ENCODE assay signal across 9 cellular contexts in genomic region chr22:45318168-45318557, GRCh38. TPM values are rescaled to one million over a fixed set of nuclear protein-coding genes. Genes with fewer than 3 reads are reported as not detected.
A peak's percentile ranks its signal among the peaks of the same experiment; 100 is the strongest.
DNase-seq lines count a peak whose midpoint lies in the region; ATAC-seq and TF ChIP-seq lines count a peak whose summit lies in the region.
"Had no signal": no experiment of that assay in that cellular context is flagged by ENCODE, and none has a peak within 500 bp of the region (broad histone marks: within the 10 kb centered on the region; RNA-seq: fewer than 3 reads in every experiment).

No MANE protein-coding gene starts in this region.

- peak overlapping the region; percentile 89 to 96 for H3K4me3 Mint-ChIP-seq in activated T-cell treated with anti-CD3 and anti-CD28 coated beads, Interleukin-2, amount 50 U/mL, for 72 hours
- peak overlapping the region; percentile 81 to 83 for H3K4me3 Mint-ChIP-seq in stimulated activated naive CD8-positive, alpha-beta T cell treated with anti-CD3 and anti-CD28 coated beads, Interleukin-15, amount 100 ng/mL, for 72 hours

- H4K20me1 ChIP-seq in DOHH2 (ENCODE audit: control insufficient read depth, insufficient read depth, low read depth, low read length), result 0 out of 2 replicates have a peak, but pooled peaks cover 2% of the 10 kb centered on the region

- no peaks in the 10 kb centered on the region; the same call in 1 of the 2 replicates for H3F3A ChIP-seq in DOHH2 (ENCODE audit: control insufficient read depth, insufficient read depth)

- TF ChIP-seq CTCF in DOHH2 (IDR thresholded peaks at IDR 0.05; ENCODE audit: low read depth, low read length, poor library complexity, severe bottlenecking), result no peak

- H4K91ac ChIP-seq in neuronal stem cell (ENCODE audit: low read depth, low read length, poor library complexity), result no peak overlapping the region

- H3K4me1 ChIP-seq in DOHH2 (ENCODE audit: control insufficient read depth, low read length), result peaks cover 21% of the 10 kb centered on the region
- peaks cover 8 to 16% of the 10 kb centered on the region in 2 donors for H3K4me1 ChIP-seq in neuronal stem cell (ENCODE audit: control insufficient read depth in 2 of 2, insufficient read depth in 1 of 2, low read depth in 1 of 2, low read length in 2 of 2)

- no peaks in the 10 kb centered on the region for H3K9me3 Mint-ChIP-seq in activated T-cell treated with anti-CD3 and anti-CD28 coated beads, Interleukin-2, amount 50 U/mL, for 72 hours
- no peaks in the 10 kb centered on the region for H3K9me3 Mint-ChIP-seq in stimulated activated naive CD8-positive, alpha-beta T cell treated with anti-CD3 and anti-CD28 coated beads, Interleukin-15, amount 100 ng/mL, for 72 hours

- peak overlapping the region; percentile 38 for H3K27ac ChIP-seq in DOHH2 (ENCODE audit: low read depth, low read length)
- no peak overlapping the region for H3K27ac ChIP-seq in neuronal stem cell (replicated peaks; ENCODE audit: low read length)

- no peak overlapping the region for H3K18ac ChIP-seq in neuronal stem cell (ENCODE audit: low read length)

- no peak overlapping the region for H2AK5ac ChIP-seq in neuronal stem cell (ENCODE audit: low read depth, low read length)

- no CpG with 5 or more reads among the region's 8 CpGs for WGBS in neuronal stem cell (ENCODE audit: extremely low coverage in 2 of 2, insufficient read length in 2 of 2, insufficient replicate concordance in 1 of 2), 2 donors

- H3K79me1 ChIP-seq in neuronal stem cell (ENCODE audit: low read depth, low read length), result no peaks in the 10 kb centered on the region

- H3K4me2 ChIP-seq in DOHH2 (ENCODE audit: low read length) (peak overlapping the region; percentile 75), neuronal stem cell (ENCODE audit: insufficient read depth, low read length, poor library complexity, severe bottlenecking) (no peak overlapping the region)

- no peak overlapping the region for H2BK120ac ChIP-seq in neuronal stem cell (ENCODE audit: low read depth, low read length)

- H3K9me2 ChIP-seq in DOHH2 (replicated peaks; ENCODE audit: control insufficient read depth, low read length), result no peaks in the 10 kb centered on the region

- H3K9me3 ChIP-seq in DOHH2 (ENCODE audit: control insufficient read depth, insufficient read depth, low read length), result no peaks in the 10 kb centered on the region
- H3K9me3 ChIP-seq in neuronal stem cell (replicated peaks in 1 of 2; ENCODE audit: control insufficient read depth in 2 of 2, insufficient read depth in 1 of 2, low read depth in 1 of 2, low read length in 2 of 2), result no peaks in the 10 kb centered on the region

- H4K8ac ChIP-seq in neuronal stem cell (ENCODE audit: low read depth, low read length), result no peak overlapping the region

- no peak overlapping the region for H2BK15ac ChIP-seq in neuronal stem cell (ENCODE audit: low read length)

- H3K23ac ChIP-seq in neuronal stem cell (ENCODE audit: low read depth, low read length, poor library complexity), result no peak overlapping the region

- H3K27me3 Mint-ChIP-seq in activated T-cell treated with anti-CD3 and anti-CD28 coated beads, Interleukin-2, amount 50 U/mL, for 72 hours (ENCODE audit: low read depth), result no peaks in the 10 kb centered on the region
- no peaks in the 10 kb centered on the region for H3K27me3 Mint-ChIP-seq in stimulated activated naive CD8-positive, alpha-beta T cell treated with anti-CD3 and anti-CD28 coated beads, Interleukin-15, amount 100 ng/mL, for 72 hours

- H3K14ac ChIP-seq in neuronal stem cell (ENCODE audit: low read length), result no peak overlapping the region

- H3K36me3 Mint-ChIP-seq in activated T-cell treated with anti-CD3 and anti-CD28 coated beads, Interleukin-2, amount 50 U/mL, for 72 hours (ENCODE audit: insufficient read depth in 2 of 2), result peaks cover 1 to 10% of the 10 kb centered on the region in 2 donors

- peak overlapping the region; percentile 6 for H2AFZ ChIP-seq in neuronal stem cell (ENCODE audit: low read length)

- H3K4me1 Mint-ChIP-seq in activated T-cell treated with anti-CD3 and anti-CD28 coated beads, Interleukin-2, amount 50 U/mL, for 72 hours (ENCODE audit: low read depth), result peaks cover 87% of the 10 kb centered on the region
- H3K4me1 Mint-ChIP-seq in stimulated activated naive CD8-positive, alpha-beta T cell treated with anti-CD3 and anti-CD28 coated beads, Interleukin-15, amount 100 ng/mL, for 72 hours, result peaks cover 83% of the 10 kb centered on the region

- peaks cover 78% of the 10 kb centered on the region for H3K79me2 ChIP-seq in DOHH2 (ENCODE audit: control insufficient read depth, low read length)

- H2BK5ac ChIP-seq in neuronal stem cell (ENCODE audit: low read length), result no peak overlapping the region

- no peak overlapping the region for H3K4ac ChIP-seq in neuronal stem cell (ENCODE audit: low read length)

- H3K4me3 ChIP-seq in DOHH2 (ENCODE audit: low read length) (peak overlapping the region; percentile 67), neuronal stem cell (ENCODE audit: low read length in 2 of 2) (no peak overlapping the region)

- DNase-seq in NK-92 (lab: John Stamatoyannopoulos, UW; ENCODE audit: unreplicated experiment) (peak; percentile 62), fibroblast of gingiva (ENCODE audit: low read depth) (peak; percentile 88), neuronal stem cell (ENCODE audit: low spot score) (no peak)
- peak; percentile 86 to 90 for DNase-seq in activated T-cell treated with anti-CD3 and anti-CD28 coated beads, Interleukin-2, amount 50 U/mL, for 72 hours
- DNase-seq in stimulated activated naive CD8-positive, alpha-beta T cell treated with anti-CD3 and anti-CD28 coated beads, Interleukin-15, amount 100 ng/mL, for 72 hours, result peak; percentile 82 to 91

- H3K27me3 ChIP-seq in DOHH2 (ENCODE audit: control insufficient read depth, low read length) (no peaks in the 10 kb centered on the region), neuronal stem cell (ENCODE audit: control insufficient read depth in 3 of 3, insufficient read depth in 3 of 3, low read depth in 1 of 3, low read length in 3 of 3) (no peaks in the 10 kb centered on the region)

- H3K9ac ChIP-seq in neuronal stem cell (ENCODE audit: low read depth, low read length, poor library complexity), result no peak overlapping the region

- no peak overlapping the region for H2BK12ac ChIP-seq in neuronal stem cell (ENCODE audit: low read length)

- ATAC-seq in HG02973 (IDR thresholded peaks at IDR 0.05; ENCODE audit: unreplicated experiment), result peak; percentile 58
- peak; percentile 79 to 82 for ATAC-seq in activated T-cell treated with anti-CD3 and anti-CD28 coated beads, Interleukin-2, amount 50 U/mL, for 72 hours (replicated peaks in 1 of 2)
- ATAC-seq in stimulated activated naive CD8-positive, alpha-beta T cell treated with anti-CD3 and anti-CD28 coated beads, Interleukin-15, amount 100 ng/mL, for 72 hours, result peak; percentile 83
- ATAC-seq in GM21737 (IDR thresholded peaks at IDR 0.05; ENCODE audit: unreplicated experiment), result no peak

- H3K36me3 ChIP-seq in DOHH2 (ENCODE audit: control insufficient read depth, low read length), result peaks cover 9% of the 10 kb centered on the region
- peaks cover 3 to 14% of the 10 kb centered on the region in 2 donors for H3K36me3 ChIP-seq in neuronal stem cell (replicated peaks in 1 of 2; ENCODE audit: control insufficient read depth in 2 of 2, insufficient read depth in 2 of 2, low read length in 2 of 2)

- peak overlapping the region; percentile 98 for H3K27ac Mint-ChIP-seq in activated T-cell treated with anti-CD3 and anti-CD28 coated beads, Interleukin-2, amount 50 U/mL, for 72 hours
- H3K27ac Mint-ChIP-seq in stimulated activated naive CD8-positive, alpha-beta T cell treated with anti-CD3 and anti-CD28 coated beads, Interleukin-15, amount 100 ng/mL, for 72 hours, result peak overlapping the region; percentile 99 to 100

RNA-seq across cellular contexts. Expression of gene FAM118A, which starts 8.4 kb away (rescaled TPM):
- 100 to 1,000 TPM in 1 of 2 donors, 10 to 100 TPM in 1; 50.1 to 130 TPM for total RNA-seq in activated T-cell treated with anti-CD3 and anti-CD28 coated beads, Interleukin-2, amount 50 U/mL, for 72 hours
- polyA plus RNA-seq in neuronal stem cell (2013, experiment 1 of 2), result 12.7 TPM
- 11.8 TPM for polyA plus RNA-seq in neuronal stem cell (2013, experiment 2 of 2)

RNA-seq across cellular contexts. Expression of gene UPK3A, which starts 33.4 kb away (rescaled TPM):
- not detected for total RNA-seq in activated T-cell treated with anti-CD3 and anti-CD28 coated beads, Interleukin-2, amount 50 U/mL, for 72 hours
- 0.20 TPM for polyA plus RNA-seq in neuronal stem cell (2013, experiment 1 of 2)
- 0.25 TPM for polyA plus RNA-seq in neuronal stem cell (2013, experiment 2 of 2)
- polyA plus RNA-seq: adipose tissue had no signal
